Comparison of ENCODE assay signal across 10 cellular contexts in genomic region chr17:65058151-65058550, GRCh38. TPM values are rescaled to one million over a fixed set of nuclear protein-coding genes. Genes with fewer than 3 reads are reported as not detected.
DNase-seq lines count a peak whose midpoint lies in the region; ATAC-seq and TF ChIP-seq lines count a peak whose summit lies in the region.
"Had no signal": no experiment of that assay in that cellular context is flagged by ENCODE, and none has a peak within 500 bp of the region (broad histone marks: within the 10 kb centered on the region; RNA-seq: fewer than 3 reads in every experiment).

No MANE protein-coding gene starts in this region.

- peaks cover 19 to 44% of the 10 kb centered on the region in 2 donors for H3K4me1 ChIP-seq in adrenal gland (replicated peaks in 1 of 2)
- H3K4me1 ChIP-seq in lower lobe of right lung: peaks cover 51% of the 10 kb centered on the region
- H3K4me1 ChIP-seq in stomach: peaks cover 25 to 63% (median 44%) of the 10 kb centered on the region in 4 donors

- peak; percentile 30 for DNase-seq in NCI-H82 (lab: John Stamatoyannopoulos, UW)
- no peak for DNase-seq in NCI-H82 treated with DMSO at 0.1 percent for 48 hours (lab: John Stamatoyannopoulos, UW; ENCODE audit: unreplicated experiment)
- DNase-seq in adrenal gland: no peak
- DNase-seq in lower lobe of right lung: no peak
- DNase-seq in stomach: no peak
- DNase-seq in T1000 (lab: John Stamatoyannopoulos, UW): no peak
- DNase-seq: NCI-H1436 had no signal

- TF ChIP-seq POLR2A in adrenal gland (IDR thresholded peaks at IDR 0.05) (no peak), stomach (IDR thresholded peaks at IDR 0.05) (no peak)

- TF ChIP-seq CTCF in adrenal gland (IDR thresholded peaks at IDR 0.05) (no peak), lower lobe of right lung (IDR thresholded peaks at IDR 0.05) (no peak), stomach (IDR thresholded peaks at IDR 0.05) (no peak)

- intact Hi-C loops in adrenal gland (cut with DNase I) (loop anchor here (5.0 to 10.0 kb wide), 2 partner anchors 44 to 83 kb away; no protein-coding TSS in a partner anchor), lower lobe of right lung (cut with DNase I) (no loop called here), stomach (cut with DNase I; ENCODE audit: low total_unique reads) (no loop called here)

- peak overlapping the region in 3 of 5 donors; percentile 93 to 100 (median 99) for H3K27ac ChIP-seq in adrenal gland
- H3K27ac ChIP-seq in lower lobe of right lung: peak overlapping the region; percentile 98
- peak overlapping the region; percentile 98 to 100 (median 99) for H3K27ac ChIP-seq in stomach
- H3K27ac ChIP-seq: 22Rv1 had no signal

- H3K4me3 ChIP-seq in adrenal gland: no peak overlapping the region
- H3K4me3 ChIP-seq in lower lobe of right lung: peak overlapping the region; percentile 84
- H3K4me3 ChIP-seq in stomach: no peak overlapping the region

- H3K36me3 ChIP-seq in adrenal gland (replicated peaks in 1 of 2): peaks cover 0 to 3% of the 10 kb centered on the region in 2 donors
- peaks cover 4% of the 10 kb centered on the region for H3K36me3 ChIP-seq in lower lobe of right lung
- H3K36me3 ChIP-seq in stomach: peaks cover 2 to 4% (median 4%) of the 10 kb centered on the region in 4 donors

- no peaks in the 10 kb centered on the region for H3K9me3 ChIP-seq in adrenal gland (replicated peaks in 1 of 3)
- no peaks in the 10 kb centered on the region for H3K9me3 ChIP-seq in lower lobe of right lung
- H3K9me3 ChIP-seq in stomach: no peaks in the 10 kb centered on the region

- no peaks in the 10 kb centered on the region for H3K27me3 ChIP-seq in adrenal gland
- no peaks in the 10 kb centered on the region for H3K27me3 ChIP-seq in lower lobe of right lung (ENCODE audit: low read depth)
- H3K27me3 ChIP-seq in stomach: no peaks in the 10 kb centered on the region

- ATAC-seq in lower lobe of right lung (no peak), GM21717 (IDR thresholded peaks at IDR 0.05; ENCODE audit: unreplicated experiment) (no peak), HG03039 (IDR thresholded peaks at IDR 0.05; ENCODE audit: unreplicated experiment) (no peak)

- 82 to 93% (median 88%) methylated on average over 7 of the region's 7 CpGs for WGBS in adrenal gland, 4 donors
- 58 to 73% (median 64%) methylated on average over 7 of the region's 7 CpGs for WGBS in stomach, 5 donors

- TF ChIP-seq EP300 in stomach (IDR thresholded peaks at IDR 0.05): no peak

RNA-seq across cellular contexts. Expression of gene GNA13, which starts 1.6 kb away (rescaled TPM):
- 100 to 1,000 TPM in 1 of 8 donors, 10 to 100 TPM in 7; 38.7 to 102 (median 75.6) TPM for total RNA-seq in adrenal gland
- 10 to 100 TPM; 12.0 to 42.2 (median 16.9) TPM for polyA plus RNA-seq in adrenal gland
- total RNA-seq in lower lobe of right lung: 51.6 TPM
- total RNA-seq in stomach: 10 to 100 TPM; 36.2 to 90.6 (median 45.8) TPM
- 10 to 100 TPM; 10.6 to 26.7 (median 17.5) TPM for polyA plus RNA-seq in stomach

Comparison
In these comparisons a context has a peak if more than half of its experiments do, and no peak if none do; other contexts are left out.
1. intact Hi-C loops: an anchor here in adrenal gland (5.0 to 10.0 kb wide); none called in lower lobe of right lung and stomach.